Comparison of ENCODE assay signal across 9 cellular contexts in genomic region chr16:55471448-55472097, GRCh38. TPM values are rescaled to one million over a fixed set of nuclear protein-coding genes. Genes with fewer than 3 reads are reported as not detected.
DNase-seq lines count a peak whose midpoint lies in the region; ATAC-seq, FAIRE-seq and TF ChIP-seq lines count a peak whose summit lies in the region.
"Had no signal": no experiment of that assay in that cellular context is flagged by ENCODE, and none has a peak within 500 bp of the region (broad histone marks: within the 10 kb centered on the region; RNA-seq: fewer than 3 reads in every experiment).

No MANE protein-coding gene starts in this region.

- no peak overlapping the region for H3K4me3 ChIP-seq in ascending aorta
- H3K4me3 ChIP-seq in CD4-positive, alpha-beta memory T cell (ENCODE audit: low read length in 2 of 2), result no peak overlapping the region
- H3K4me3 ChIP-seq in kidney (ENCODE audit: low read length in 2 of 2), result no peak overlapping the region

- no peak overlapping the region for H3K4me3 Mint-ChIP-seq in CD4-positive, alpha-beta memory T cell

- no peaks in the 10 kb centered on the region for H3K4me1 Mint-ChIP-seq in CD4-positive, alpha-beta memory T cell

- CTCF ChIA-PET in CD4-positive, alpha-beta memory T cell (lab: Charles Lee; ENCODE audit: partially characterized antibody), result interaction anchor here (1.4 to 1.6 kb wide), 2 partner anchors 9 to 20 kb away, joined by 3 read pairs; no protein-coding TSS in a partner anchor

- FAIRE-seq in kidney (lab: Jason Lieb, UNC), result no peak

- H3K27ac ChIP-seq in ascending aorta (peak overlapping the region; percentile 70 to 71), kidney (ENCODE audit: low read depth in 2 of 2, low read length in 2 of 2) (no peak overlapping the region)
- no peak overlapping the region for H3K27ac ChIP-seq in CD4-positive, alpha-beta memory T cell (ENCODE audit: low read depth, low read length)
- H3K27ac ChIP-seq: VCaP had no signal

- peak; percentile 85 for ATAC-seq in GM18868 (IDR thresholded peaks at IDR 0.05; ENCODE audit: unreplicated experiment)
- peak; percentile 56 for ATAC-seq in HG03025 (IDR thresholded peaks at IDR 0.05; ENCODE audit: low FRiP score, unreplicated experiment)

- POLR2A ChIA-PET in CD4-positive, alpha-beta memory T cell (lab: Charles Lee; ENCODE audit: partially characterized antibody), result no interaction called here

- TF ChIP-seq CTCF in ascending aorta (IDR thresholded peaks at IDR 0.05), result no peak
- TF ChIP-seq CTCF in kidney (IDR thresholded peaks at IDR 0.05; ENCODE audit: borderline replicate concordance, extremely low read depth, insufficient read depth), result no peak

- H3K9me3 ChIP-seq in ascending aorta (no peaks in the 10 kb centered on the region), kidney (ENCODE audit: control insufficient read depth in 1 of 2, low read length in 2 of 2) (no peaks in the 10 kb centered on the region)
- H3K9me3 ChIP-seq in CD4-positive, alpha-beta memory T cell (ENCODE audit: control insufficient read depth in 1 of 2, low read length in 2 of 2), result no peaks in the 10 kb centered on the region

- H3K4me1 ChIP-seq in ascending aorta, result peaks cover 11% of the 10 kb centered on the region in 2 donors
- no peaks in the 10 kb centered on the region for H3K4me1 ChIP-seq in CD4-positive, alpha-beta memory T cell (ENCODE audit: insufficient read depth, low read length)
- peaks cover 0 to 2% of the 10 kb centered on the region in 2 donors for H3K4me1 ChIP-seq in kidney (ENCODE audit: control insufficient read depth in 1 of 2, insufficient read depth in 1 of 2, low read depth in 1 of 2, low read length in 2 of 2)

- DNase-seq in ascending aorta (ENCODE audit: low spot score in 2 of 2) (peak in 1 of 2 donors; percentile 44), renal cortical epithelial cell (ENCODE audit: low read depth) (peak; percentile 89), germinal center (ENCODE audit: low spot score) (no peak), kidney (no peak)
- DNase-seq in CD4-positive, alpha-beta memory T cell, result no peak
- DNase-seq in stimulated activated CD4-positive, alpha-beta T cell treated with anti-CD3 and anti-CD28 coated beads, Interleukin-4, amount 100 ng/mL, for 24 hours, result no peak

- no peak overlapping the region for H3K27ac Mint-ChIP-seq in CD4-positive, alpha-beta memory T cell

- H3K9me3 Mint-ChIP-seq in CD4-positive, alpha-beta memory T cell, result no peaks in the 10 kb centered on the region

- H3K27me3 ChIP-seq in ascending aorta, result no peaks in the 10 kb centered on the region
- H3K27me3 ChIP-seq in CD4-positive, alpha-beta memory T cell (ENCODE audit: insufficient read depth, low read length), result no peaks in the 10 kb centered on the region

- no peaks in the 10 kb centered on the region for H3K36me3 Mint-ChIP-seq in CD4-positive, alpha-beta memory T cell

- peaks cover 0 to 7% of the 10 kb centered on the region in 2 donors for H3K27me3 Mint-ChIP-seq in CD4-positive, alpha-beta memory T cell

- H3K9ac ChIP-seq in kidney (ENCODE audit: low read length in 2 of 2), result no peak overlapping the region

- intact Hi-C loops in ascending aorta (cut with DNase I), result no loop called here
- intact Hi-C loops in CD4-positive, alpha-beta memory T cell (cut with micrococcal nuclease), result no loop called here
- intact Hi-C loops in kidney (cut with DNase I), result no loop called here

- H3K36me3 ChIP-seq in ascending aorta, result no peaks in the 10 kb centered on the region
- no peaks in the 10 kb centered on the region for H3K36me3 ChIP-seq in CD4-positive, alpha-beta memory T cell (ENCODE audit: insufficient read depth, low read length)
- no peaks in the 10 kb centered on the region for H3K36me3 ChIP-seq in kidney (ENCODE audit: control insufficient read depth in 1 of 2, insufficient read depth in 2 of 2, low read length in 2 of 2)

RNA-seq across cellular contexts. Expression of gene MMP2, which starts 7.4 kb away (rescaled TPM):
- total RNA-seq in ascending aorta (325 TPM), renal cortical epithelial cell (7.1 and 211 TPM in 2 replicates), kidney (101 TPM)
- under 1 TPM; 0.55 to 0.84 TPM for total RNA-seq in CD4-positive, alpha-beta memory T cell
- not detected for polyA plus RNA-seq in CD4-positive, alpha-beta memory T cell
- 44.3 TPM for polyA plus RNA-seq in kidney (ENCODE audit: insufficient read depth, low read depth, low replicate concordance)

RNA-seq across cellular contexts. Expression of gene LPCAT2, which starts 37.3 kb away (rescaled TPM):
- total RNA-seq in ascending aorta, result 44.2 TPM
- 5.2 and 9.7 TPM in 2 replicates for total RNA-seq in renal cortical epithelial cell
- total RNA-seq in CD4-positive, alpha-beta memory T cell, result under 1 TPM; 0.47 to 0.76 TPM
- polyA plus RNA-seq in CD4-positive, alpha-beta memory T cell, result not detected
- 20.6 TPM for total RNA-seq in kidney
- polyA plus RNA-seq in kidney (ENCODE audit: insufficient read depth, low read depth, low replicate concordance), result 7.7 TPM

Comparison
In these comparisons a context has a peak if more than half of its experiments do, and no peak if none do; other contexts are left out.
1. H3K27ac ChIP-seq: peak in ascending aorta (2 of 2); none in CD4-positive, alpha-beta memory T cell (single experiment) and kidney (0 of 2).